8 cellular contexts compared by ENCODE assay signal in genomic region chr19:17266975-17267788, GRCh38. TPM values are rescaled to one million over a fixed set of nuclear protein-coding genes. Genes with fewer than 3 reads are reported as not detected.
DNase-seq lines count a peak whose midpoint lies in the region; ATAC-seq, FAIRE-seq and TF ChIP-seq lines count a peak whose summit lies in the region.

Gene BABAM1, plus strand, starts transcription at chr19:17267443. Its CDS starts 1,364 bp downstream, at chr19:17268807.

- ATAC-seq in GM18907 (IDR thresholded peaks at IDR 0.05; ENCODE audit: unreplicated experiment) (peak; percentile 89), HG03159 (IDR thresholded peaks at IDR 0.05; ENCODE audit: unreplicated experiment) (peak; percentile 86)

- H3K36me3 ChIP-seq in bronchial epithelial cell (ENCODE audit: control insufficient read depth, insufficient read depth, low read length) (peaks cover 11% of the 10 kb centered on the region), small intestine (ENCODE audit: control insufficient read depth in 2 of 2, insufficient read depth in 2 of 2, low read length in 2 of 2) (peaks cover 0 to 2% of the 10 kb centered on the region in 2 donors)

- peak; percentile 62 for FAIRE-seq in bronchial epithelial cell (lab: Jason Lieb, UNC)
- FAIRE-seq in small intestine (lab: Jason Lieb, UNC) = peak; percentile 92

- CTCF ChIA-PET in AG04449 (lab: Yijun Ruan, JAX) = interaction anchor here (0.8 to 2.1 kb wide), 7 partner anchors 13 to 41 kb away, joined by 3 to 23 read pairs (median 4); partner anchors contain the start of gene ANKLE1

- no peaks in the 10 kb centered on the region for H3K27me3 ChIP-seq in bronchial epithelial cell (ENCODE audit: control insufficient read depth, insufficient read depth, low read length)
- H3K27me3 ChIP-seq in small intestine (ENCODE audit: control insufficient read depth in 2 of 2, insufficient read depth in 2 of 2, low read length in 2 of 2) = no peaks in the 10 kb centered on the region

- H3K9me3 ChIP-seq in small intestine (ENCODE audit: control insufficient read depth, low read depth) = no peaks in the 10 kb centered on the region

- POLR2A ChIA-PET in AG04449 (lab: Yijun Ruan, JAX) = interaction anchor here (0.6 to 1.2 kb wide), 8 partner anchors 13 to 1119 kb away, joined by 3 to 5 read pairs (median 3); partner anchors contain the start of genes GDF15 and USE1

- H3K4me3 ChIP-seq in AG04449 (ENCODE audit: low read depth, low read length) (peak within 1 kb of the TSS; percentile 98), WI38 (ENCODE audit: low read depth, low read length) (peak within 1 kb of the TSS; percentile 100), bronchial epithelial cell (ENCODE audit: low read depth, low read length) (peak within 1 kb of the TSS; percentile 73), small intestine (ENCODE audit: low read depth in 1 of 2, low read length in 2 of 2) (peak within 1 kb of the TSS; percentile 61 to 90)

- peak within 1 kb of the TSS in 1 of 2 donors; percentile 85 for H3K27ac ChIP-seq in small intestine (ENCODE audit: low read depth in 1 of 2, low read length in 1 of 2)

- DNase-seq in AG04449 (ENCODE audit: low read depth, low spot score) = peak; percentile 99
- DNase-seq in NCI-H2227 treated with DMSO at 0.1 percent for 48 hours (lab: John Stamatoyannopoulos, UW) = peak; percentile 96
- DNase-seq in bronchial epithelial cell (ENCODE audit: low read depth) = peak; percentile 99
- DNase-seq in iPS-NIHi11 (ENCODE audit: low spot score) = peak; percentile 97
- DNase-seq in small intestine = peak; percentile 99

- H3K4me1 ChIP-seq in small intestine (ENCODE audit: control insufficient read depth in 2 of 2, insufficient read depth in 1 of 2, low read depth in 1 of 2, low read length in 1 of 2) = peaks cover 3 to 6% of the 10 kb centered on the region in 2 donors

- 0% methylated on average over 27 of the region's 27 CpGs for WGBS in small intestine, 3 donors

- TF ChIP-seq CTCF in AG04449 (IDR thresholded peaks at IDR 0.05; ENCODE audit: insufficient read depth, low read length, missing control alignments) (no peak), WI38 (IDR thresholded peaks at IDR 0.05; ENCODE audit: low read depth, low read length) (no peak), bronchial epithelial cell (IDR thresholded peaks at IDR 0.05; ENCODE audit: insufficient read depth, low read length, severe bottlenecking) (no peak)

RNA-seq across cellular contexts. Expression of gene BABAM1, which starts in this region (rescaled TPM):
- total RNA-seq in bronchial epithelial cell = 45.8 and 60.9 TPM in 2 replicates
- 10 to 100 TPM; 75.3 to 82.7 (median 75.4) TPM for polyA plus RNA-seq in small intestine
